In genomic region chr13:62388515-62388914, GRCh38 we compare ENCODE assay signal across 22 cellular contexts.
DNase-seq lines count a peak whose midpoint lies in the region; ATAC-seq and TF ChIP-seq lines count a peak whose summit lies in the region.
"Had no signal": no experiment of that assay in that cellular context is flagged by ENCODE, and none has a peak within 500 bp of the region (broad histone marks: within the 10 kb centered on the region; RNA-seq: fewer than 3 reads in every experiment).

No MANE protein-coding gene starts in this region.

- CTCF ChIA-PET in IMR-90 (lab: Yijun Ruan, JAX): interaction anchor here (0.7 kb wide), 1 partner anchor 54 kb away, joined by 3 read pairs; no protein-coding TSS in a partner anchor

- ATAC-seq in GM23338: no peak
- ATAC-seq in IMR-90 (ENCODE audit: low read depth): no peak
- ATAC-seq in HG03196 (IDR thresholded peaks at IDR 0.05; ENCODE audit: unreplicated experiment): no peak
- ATAC-seq: CD8-positive, alpha-beta T cell; GM12878; HCT116 had no signal

- no peaks in the 10 kb centered on the region for H3K79me2 ChIP-seq in GM23338 (replicated peaks; ENCODE audit: insufficient read depth)

- H3K56ac ChIP-seq in IMR-90 (ENCODE audit: extremely low read depth, insufficient read depth, low read length): no peak overlapping the region

- H3K18ac ChIP-seq in IMR-90 (ENCODE audit: low read depth, low read length): no peak overlapping the region

- H4K8ac ChIP-seq in IMR-90 (ENCODE audit: low read depth in 2 of 2, low read length in 2 of 2): no peak overlapping the region

- no TSS peak for BruUV-seq in IMR-90 (replicated peaks; lab: Mats Ljungman, UMichigan)

- dilution Hi-C loops in IMR-90 (cut with HindIII; ENCODE audit: low sequenced_read_pairs, unreplicated experiment): no loop called here

- no peak overlapping the region for H2AK9ac ChIP-seq in IMR-90 (replicated peaks; ENCODE audit: low read depth, low read length, poor library complexity)

- no CpG with 5 or more reads among the region's 2 CpGs for WGBS in IMR-90 (ENCODE audit: extremely low coverage in 2 of 2, insufficient read length in 1 of 2), 2 experiments
- WGBS in suprapubic skin: 88% methylated on average over 2 of the region's 2 CpGs

- 0 out of 3 replicates have a peak, but pooled peaks cover 2% of the 10 kb centered on the region for H3K36me3 Mint-ChIP-seq in GM23338 (ENCODE audit: low read depth)
- H3K36me3 Mint-ChIP-seq: CD4-positive, CD25-positive, alpha-beta regulatory T cell; CD8-positive, alpha-beta T cell had no signal

- POLR2A ChIA-PET in IMR-90 (lab: Charles Lee; ENCODE audit: unreplicated experiment): no interaction called here

- no peaks in the 10 kb centered on the region for H4K20me1 ChIP-seq in GM23338 (replicated peaks; ENCODE audit: insufficient read depth)
- H4K20me1 ChIP-seq in IMR-90 (ENCODE audit: insufficient read depth, low read length): no peaks in the 10 kb centered on the region
- H4K20me1 ChIP-seq: BLaER1 had no signal

- H2BK5ac ChIP-seq in IMR-90 (ENCODE audit: low read depth, low read length, poor library complexity, severe bottlenecking): no peak overlapping the region

- TF ChIP-seq POLR2A in IMR-90 (IDR thresholded peaks at IDR 0.05; ENCODE audit: low read depth, low read length) (no peak), suprapubic skin (IDR thresholded peaks at IDR 0.05) (no peak)

- H3K36me3 ChIP-seq in GM23338 (ENCODE audit: insufficient read depth): no peaks in the 10 kb centered on the region
- H3K36me3 ChIP-seq in IMR-90 (ENCODE audit: control insufficient read depth, insufficient read depth, low read length): no peaks in the 10 kb centered on the region
- H3K36me3 ChIP-seq in brain microvascular endothelial cell (replicated peaks): no peaks in the 10 kb centered on the region
- H3K36me3 ChIP-seq in suprapubic skin: no peaks in the 10 kb centered on the region
- H3K36me3 ChIP-seq: BLaER1 had no signal

- no peak overlapping the region for H3K14ac ChIP-seq in IMR-90 (replicated peaks; ENCODE audit: low read depth, low read length)

- DNase-seq in NCI-H2107 treated with DMSO at 0.1 percent for 48 hours (lab: John Stamatoyannopoulos, UW; ENCODE audit: unreplicated experiment) (peak; percentile 3), NCI-H2107 (lab: John Stamatoyannopoulos, UW) (no peak), GM23338 (ENCODE audit: low spot score) (no peak), IMR-90 (peak; percentile 16), choroid plexus epithelial cell (ENCODE audit: low read depth) (peak; percentile 1), brain microvascular endothelial cell (no peak), suprapubic skin (ENCODE audit: low spot score in 2 of 2) (no peak)
- DNase-seq: Caco-2; CD4-positive, CD25-positive, alpha-beta regulatory T cell; CD8-positive, alpha-beta T cell; DMS153; DND-41; GDM1; GM23248; H9 had no signal

- H3K4me1 Mint-ChIP-seq in GM23338: peaks cover 11% of the 10 kb centered on the region
- H3K4me1 Mint-ChIP-seq: B cell; CD4-positive, CD25-positive, alpha-beta regulatory T cell had no signal

- no peaks in the 10 kb centered on the region for H3F3A ChIP-seq in GM23338 (replicated peaks; ENCODE audit: low read depth)

- H3K27ac Mint-ChIP-seq in GM23338: peak overlapping the region; percentile 66
- H3K27ac Mint-ChIP-seq: B cell; CD4-positive, CD25-positive, alpha-beta regulatory T cell; CD8-positive, alpha-beta T cell had no signal

- H4K91ac ChIP-seq in IMR-90 (ENCODE audit: insufficient read depth, low read depth, low read length): no peak overlapping the region

- H3K4me3 ChIP-seq in GM23338: no peak overlapping the region
- H3K4me3 ChIP-seq in IMR-90 (ENCODE audit: insufficient read depth, low read depth, low read length): no peak overlapping the region
- H3K4me3 ChIP-seq in choroid plexus epithelial cell (ENCODE audit: low read depth, low read length): no peak overlapping the region
- H3K4me3 ChIP-seq in brain microvascular endothelial cell (ENCODE audit: low read depth, low read length): no peak overlapping the region
- H3K4me3 ChIP-seq in suprapubic skin: no peak overlapping the region
- H3K4me3 ChIP-seq: BLaER1, GM12878, GM23248 had no signal

- no peaks in the 10 kb centered on the region for H3K27me3 Mint-ChIP-seq in GM23338 (ENCODE audit: insufficient read depth, low read depth, poor library complexity)
- H3K27me3 Mint-ChIP-seq: B cell; CD4-positive, CD25-positive, alpha-beta regulatory T cell had no signal

- no peak overlapping the region for H3K23ac ChIP-seq in IMR-90 (ENCODE audit: low read depth, low read length)

- H2BK15ac ChIP-seq in IMR-90 (ENCODE audit: low read depth, low read length): no peak overlapping the region

- no peak for TF ChIP-seq EP300 in suprapubic skin (IDR thresholded peaks at IDR 0.05)

- in situ Hi-C loops in IMR-90 (cut with MboI; ENCODE audit: low sequenced_read_pairs) (no loop called here), brain microvascular endothelial cell (cut with HindIII; ENCODE audit: low pct_ligation_motif_present, low sequenced_read_pairs) (no loop called here)

- H3K4me2 ChIP-seq in GM23338 (no peak overlapping the region), IMR-90 (ENCODE audit: low read depth, low read length) (no peak overlapping the region)
- H3K4me2 ChIP-seq: BLaER1 had no signal

- H3K4me1 ChIP-seq in GM23338 (ENCODE audit: insufficient read depth): no peaks in the 10 kb centered on the region
- H3K4me1 ChIP-seq in IMR-90 (ENCODE audit: control insufficient read depth, insufficient read depth, low read length): no peaks in the 10 kb centered on the region
- no peaks in the 10 kb centered on the region for H3K4me1 ChIP-seq in suprapubic skin
- H3K4me1 ChIP-seq: BLaER1, Caco-2 had no signal

- H3K27me3 ChIP-seq in GM23338 (ENCODE audit: insufficient read depth): no peaks in the 10 kb centered on the region
- H3K27me3 ChIP-seq in IMR-90 (ENCODE audit: control insufficient read depth, insufficient read depth, low read length): no peaks in the 10 kb centered on the region
- H3K27me3 ChIP-seq in brain microvascular endothelial cell (replicated peaks): no peaks in the 10 kb centered on the region
- no peaks in the 10 kb centered on the region for H3K27me3 ChIP-seq in suprapubic skin
- H3K27me3 ChIP-seq: BLaER1 had no signal

- no peak for TF ChIP-seq RAD21 in IMR-90 (IDR thresholded peaks at IDR 0.05; ENCODE audit: low read length)

- no peaks in the 10 kb centered on the region for H3K79me1 ChIP-seq in IMR-90 (ENCODE audit: low read depth in 1 of 2, low read length in 2 of 2)

- intact Hi-C loops in IMR-90 (cut with micrococcal nuclease): loop anchor here (10.0 kb wide), 2 partner anchors 736 to 1766 kb away; no protein-coding TSS in a partner anchor

- no peaks in the 10 kb centered on the region for H3K9me2 ChIP-seq in GM23338 (ENCODE audit: insufficient read depth)

- no peak overlapping the region for H2BK120ac ChIP-seq in IMR-90 (ENCODE audit: low read depth, low read length)

- H2AK5ac ChIP-seq in IMR-90 (ENCODE audit: low read depth, low read length): no peak overlapping the region

- H3K9me3 ChIP-seq in IMR-90 (ENCODE audit: control insufficient read depth, insufficient read depth, low read length) (no peaks in the 10 kb centered on the region), suprapubic skin (no peaks in the 10 kb centered on the region)
- H3K9me3 ChIP-seq: BLaER1, Caco-2 had no signal

- H3K4me3 Mint-ChIP-seq in GM23338: no peak overlapping the region
- H3K4me3 Mint-ChIP-seq: B cell; CD4-positive, CD25-positive, alpha-beta regulatory T cell; CD8-positive, alpha-beta T cell; H9 had no signal

- H2AFZ ChIP-seq in GM23338: no peak overlapping the region
- no peak overlapping the region for H2AFZ ChIP-seq in IMR-90 (replicated peaks; ENCODE audit: low read length, poor library complexity)
- H2AFZ ChIP-seq: GM23248 had no signal

- H4K5ac ChIP-seq in IMR-90 (ENCODE audit: low read depth, low read length): no peak overlapping the region

- H3K4ac ChIP-seq in IMR-90 (ENCODE audit: low read depth, low read length): no peak overlapping the region

- no peak overlapping the region for H2BK20ac ChIP-seq in IMR-90 (ENCODE audit: low read depth, low read length)

- no peaks in the 10 kb centered on the region for H3K9me1 ChIP-seq in IMR-90 (ENCODE audit: insufficient read depth, low read length)

- TF ChIP-seq CTCF in GM23338 (conservative IDR thresholded peaks at IDR 0.05; ENCODE audit: low read depth in 2 of 2) (no peak), IMR-90 (conservative IDR thresholded peaks at IDR 0.05; ENCODE audit: low read depth, low read length) (no peak), choroid plexus epithelial cell (conservative IDR thresholded peaks at IDR 0.05; ENCODE audit: low read depth, low read length) (no peak), brain microvascular endothelial cell (IDR thresholded peaks at IDR 0.05; ENCODE audit: low read depth, low read length, missing control alignments) (no peak), suprapubic skin (IDR thresholded peaks at IDR 0.05) (no peak)

- H3K27ac ChIP-seq in GM23338 (ENCODE audit: low read depth): no peak overlapping the region
- H3K27ac ChIP-seq in IMR-90 (ENCODE audit: insufficient read depth, low read length): no peak overlapping the region
- no peak overlapping the region for H3K27ac ChIP-seq in brain microvascular endothelial cell
- H3K27ac ChIP-seq in suprapubic skin: no peak overlapping the region
- H3K27ac ChIP-seq: 22Rv1, BLaER1, C4-2B, GM23248 had no signal

- H3K9me3 Mint-ChIP-seq in GM23338: peaks cover 3% of the 10 kb centered on the region; the same call in 1 of the 3 replicates

- no peak overlapping the region for H3K9ac ChIP-seq in IMR-90 (ENCODE audit: low read depth, low read length)
- H3K9ac ChIP-seq: BLaER1, GM23248 had no signal

TF ChIP-seq in GM23338, 12 proteins besides CTCF, POLR2A, EP300 and RAD21 (continues in another document):
- no peak for TF ChIP-seq ZNF331 (CRISPR knock-in tag; IDR thresholded peaks at IDR 0.05; ENCODE audit: low read depth)
- TF ChIP-seq POLR2AphosphoS5 (IDR thresholded peaks at IDR 0.05; ENCODE audit: low read depth): no peak

TF ChIP-seq in IMR-90, 13 proteins besides CTCF, POLR2A, EP300 and RAD21:
- no peak for TF ChIP-seq RFX5 (IDR thresholded peaks at IDR 0.05; ENCODE audit: low read depth, low read length)
- TF ChIP-seq FOS (IDR thresholded peaks at IDR 0.05; ENCODE audit: low read depth, low read length): no peak
- no peak for TF ChIP-seq RCOR1 (IDR thresholded peaks at IDR 0.05; ENCODE audit: insufficient replicate concordance, low read length)
- no peak for TF ChIP-seq SMC3 (IDR thresholded peaks at IDR 0.05; ENCODE audit: low read depth, low read length)
- peak; percentile 50; the same call in 1 of the 2 replicates for TF ChIP-seq CEBPB (IDR thresholded peaks at IDR 0.05; ENCODE audit: low read depth, low read length)
- no peak for TF ChIP-seq MAZ (IDR thresholded peaks at IDR 0.05; ENCODE audit: borderline replicate concordance, low read depth, low read length)
- TF ChIP-seq CHD1 (IDR thresholded peaks at IDR 0.05; ENCODE audit: low read depth, low read length): no peak
- TF ChIP-seq MAFK (IDR thresholded peaks at IDR 0.05; ENCODE audit: low read depth, low read length): no peak

Comparison
In these comparisons a context has a peak if more than half of its experiments do, and no peak if none do; other contexts are left out.
1. DNase-seq: peak in NCI-H2107 treated with DMSO at 0.1 percent for 48 hours (single experiment), IMR-90 (single experiment) and choroid plexus epithelial cell (single experiment); none in NCI-H2107 (single experiment), GM23338 (single experiment), brain microvascular endothelial cell (single experiment) and suprapubic skin (0 of 2).